ENCODE assay signal across 8 cellular contexts in the genomic region with DNA sequence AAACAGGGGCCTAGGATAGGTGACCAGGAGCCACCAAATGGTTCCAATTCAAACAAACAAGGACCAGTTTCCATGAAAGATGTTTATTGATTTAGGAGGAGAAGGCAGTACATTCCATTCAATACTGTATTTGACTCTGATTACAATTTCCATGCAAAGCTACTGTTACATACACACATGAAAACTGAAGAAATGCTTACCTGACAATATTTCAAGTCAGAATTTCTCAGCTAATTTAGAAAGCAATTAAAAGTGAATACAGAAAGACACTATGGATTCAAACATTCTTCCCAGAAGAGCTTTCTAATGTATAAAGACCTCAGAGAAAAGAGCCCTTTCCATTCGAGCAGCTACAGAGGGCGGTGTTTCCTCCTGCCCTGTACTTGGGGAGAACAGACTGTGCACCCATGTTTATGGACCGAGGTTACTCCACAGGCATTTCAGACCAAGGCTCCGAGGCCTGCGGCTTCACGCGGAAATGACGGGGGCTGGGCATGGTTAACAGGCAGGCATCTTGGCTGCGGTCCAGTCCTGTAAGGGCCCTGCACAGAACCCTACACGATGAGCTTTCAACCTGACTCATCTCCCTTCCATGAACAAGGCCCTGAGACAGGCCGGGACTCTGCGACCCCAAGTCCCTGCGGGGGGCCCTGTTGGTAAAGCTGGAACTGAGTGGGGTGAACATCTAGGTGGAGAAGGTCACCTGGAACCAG. TPM values are rescaled to one million over a fixed set of nuclear protein-coding genes. Genes with fewer than 3 reads are reported as not detected.
DNase-seq lines count a peak whose midpoint lies in the region; ATAC-seq and TF ChIP-seq lines count a peak whose summit lies in the region.

No MANE protein-coding gene starts in this region.

- H2AFZ ChIP-seq in fibroblast of lung (ENCODE audit: low read length) = no peak overlapping the region

- H3K9me3 ChIP-seq in fibroblast of lung (ENCODE audit: control insufficient read depth, insufficient read depth, low read depth, low read length) (no peaks in the 10 kb centered on the region), skeletal muscle satellite cell (replicated peaks; ENCODE audit: low read length) (no peaks in the 10 kb centered on the region)

- H3K9ac ChIP-seq in fibroblast of lung (ENCODE audit: insufficient read depth, low read length) (no peak overlapping the region), skeletal muscle satellite cell (ENCODE audit: low read depth, low read length) (peak overlapping the region; percentile 39)

- POLR2A ChIA-PET in AG04449 (lab: Yijun Ruan, JAX) = interaction anchor here (1.0 to 1.3 kb wide), 3 partner anchors 10 to 16 kb away, joined by 3 to 5 read pairs (median 3); no protein-coding TSS in a partner anchor

- no peak for ATAC-seq in HG03520 (IDR thresholded peaks at IDR 0.05; ENCODE audit: unreplicated experiment)

- peaks cover 26% of the 10 kb centered on the region for H3K36me3 ChIP-seq in fibroblast of lung (ENCODE audit: control insufficient read depth, insufficient read depth, low read length)
- H3K36me3 ChIP-seq in skeletal muscle satellite cell (ENCODE audit: insufficient read depth, low read length) = peaks cover 61% of the 10 kb centered on the region

- no peaks in the 10 kb centered on the region for H4K20me1 ChIP-seq in fibroblast of lung (ENCODE audit: control insufficient read depth, extremely low read depth, insufficient read depth, low read length)

- DNase-seq in AG04449 (ENCODE audit: low read depth, low spot score) (peak; percentile 33), HT-29 (ENCODE audit: low spot score) (peak; percentile 87), SKM-1 treated with dmso at 0.1 percent for 144 hours (lab: John Stamatoyannopoulos, UW; ENCODE audit: unreplicated experiment) (peak; percentile 69), fibroblast of lung (ENCODE audit: low read depth in 2 of 2) (peak; percentile 94 to 96), cortex of kidney (lab: John Stamatoyannopoulos, UW) (no peak), NCI-H446 treated with DMSO at 0.1 percent for 48 hours (lab: John Stamatoyannopoulos, UW) (no peak)

- H3K4me2 ChIP-seq in fibroblast of lung (ENCODE audit: extremely low read depth, insufficient read depth, low read length) (no peak overlapping the region), skeletal muscle satellite cell (ENCODE audit: low read length) (peak overlapping the region; percentile 33)

- H3K79me2 ChIP-seq in fibroblast of lung (ENCODE audit: control insufficient read depth, insufficient read depth, low read length) = no peaks in the 10 kb centered on the region

- peak overlapping the region; percentile 34 for H3K27ac ChIP-seq in fibroblast of lung (ENCODE audit: insufficient read depth, low read length)

- TF ChIP-seq CTCF in AG04449 (IDR thresholded peaks at IDR 0.05; ENCODE audit: insufficient read depth, low read length, missing control alignments) (no peak), fibroblast of lung (conservative IDR thresholded peaks at IDR 0.05 in 1 of 2, IDR thresholded peaks at IDR 0.05 in 1 of 2; ENCODE audit: low read depth in 1 of 2, low read length in 2 of 2) (peak in 1 of 2 donors; percentile 38)

- CTCF ChIA-PET in AG04449 (lab: Yijun Ruan, JAX) = interaction anchor here (0.8 to 12.2 kb wide), 11 partner anchors 9 to 218 kb away, joined by 3 to 133 read pairs (median 5); no protein-coding TSS in a partner anchor

- H3K27me3 ChIP-seq in fibroblast of lung (ENCODE audit: control insufficient read depth, insufficient read depth, low read length) (no peaks in the 10 kb centered on the region), skeletal muscle satellite cell (ENCODE audit: control insufficient read depth, insufficient read depth, low read length) (no peaks in the 10 kb centered on the region)

- H3K4me1 ChIP-seq in fibroblast of lung (ENCODE audit: control insufficient read depth, extremely low read depth, insufficient read depth, low read length) = peaks cover 15% of the 10 kb centered on the region
- H3K4me1 ChIP-seq in skeletal muscle satellite cell (ENCODE audit: control insufficient read depth, insufficient read depth, low read length) = peaks cover 18% of the 10 kb centered on the region

- H3K4me3 ChIP-seq in AG04449 (ENCODE audit: low read depth, low read length) (no peak overlapping the region), fibroblast of lung (replicated peaks in 1 of 4; ENCODE audit: control extremely low read depth in 1 of 4, insufficient read depth in 1 of 4, low read depth in 3 of 4, low read length in 4 of 4) (no peak overlapping the region), skeletal muscle satellite cell (ENCODE audit: low read length) (no peak overlapping the region)

RNA-seq across cellular contexts. Expression of a gene that starts 25.7 kb away (rescaled TPM):
- total RNA-seq in HT-29 (2014; rRNA removed; shearing (Covaris generic)) = 16.1 and 17.1 TPM in 2 replicates
- total RNA-seq in fibroblast of lung = 13.7 and 15.2 TPM in 2 replicates
- 9.8 and 11.1 TPM in 2 replicates for polyA plus RNA-seq in fibroblast of lung
- polyA plus RNA-seq in fibroblast of lung (2012) = 8.3 and 8.9 TPM in 2 replicates
- polyA minus RNA-seq in fibroblast of lung (ENCODE audit: low replicate concordance) = 0.89 and 0.94 TPM in 2 replicates
- total RNA-seq in skeletal muscle satellite cell (2012; rRNA removed) = 14.9 and 17.2 TPM in 2 replicates

RNA-seq across cellular contexts. Expression of a gene that starts 39.0 kb away (rescaled TPM):
- 72.0 and 78.5 TPM in 2 replicates for total RNA-seq in HT-29 (2014; rRNA removed; shearing (Covaris generic))
- 27.7 and 33.2 TPM in 2 replicates for total RNA-seq in fibroblast of lung
- polyA plus RNA-seq in fibroblast of lung = 25.9 and 28.8 TPM in 2 replicates
- 23.1 and 23.5 TPM in 2 replicates for polyA plus RNA-seq in fibroblast of lung (2012)
- polyA minus RNA-seq in fibroblast of lung (ENCODE audit: low replicate concordance) = 24.0 and 26.3 TPM in 2 replicates
- total RNA-seq in skeletal muscle satellite cell (2012; rRNA removed) = 26.6 and 31.7 TPM in 2 replicates

RNA-seq across cellular contexts. Expression of a gene that starts 50.6 kb away (rescaled TPM):
- total RNA-seq in HT-29 (2014; rRNA removed; shearing (Covaris generic)) = 66.9 and 67.4 TPM in 2 replicates
- 33.9 and 38.8 TPM in 2 replicates for total RNA-seq in fibroblast of lung
- polyA plus RNA-seq in fibroblast of lung = 23.0 and 25.5 TPM in 2 replicates
- 19.7 and 21.3 TPM in 2 replicates for polyA plus RNA-seq in fibroblast of lung (2012)
- polyA minus RNA-seq in fibroblast of lung (ENCODE audit: low replicate concordance) = 20.3 and 26.3 TPM in 2 replicates
- total RNA-seq in skeletal muscle satellite cell (2012; rRNA removed) = 22.7 and 23.1 TPM in 2 replicates

Comparison
In these comparisons a context has a peak if more than half of its experiments do, and no peak if none do; other contexts are left out.
1. DNase-seq: peak in AG04449 (single experiment), HT-29 (single experiment), SKM-1 treated with dmso at 0.1 percent for 144 hours (single experiment) and fibroblast of lung (2 of 2); none in cortex of kidney (single experiment) and NCI-H446 treated with DMSO at 0.1 percent for 48 hours (single experiment).